Comparison of ENCODE assay signal across 8 cellular contexts in genomic region chr1:153509729-153510354, GRCh38. TPM values are rescaled to one million over a fixed set of nuclear protein-coding genes. Genes with fewer than 3 reads are reported as not detected.
DNase-seq lines count a peak whose midpoint lies in the region; ATAC-seq and TF ChIP-seq lines count a peak whose summit lies in the region.

No MANE protein-coding gene starts in this region.

- H3K36me3 ChIP-seq in esophagus squamous epithelium = no peaks in the 10 kb centered on the region

- H3K27ac ChIP-seq in esophagus squamous epithelium = no peak overlapping the region

- DNase-seq in cardiac septum (ENCODE audit: low spot score) = peak; percentile 80
- DNase-seq in left ventricle myocardium superior = no peak
- DNase-seq in NOMO-1 treated with DMSO at 0.1 percent for 48 hours (lab: John Stamatoyannopoulos, UW; ENCODE audit: unreplicated experiment) = peak; percentile 61
- peak; percentile 86 for DNase-seq in activated CD8-positive, alpha-beta memory T cell treated with anti-CD3 and anti-CD28 coated beads for 24 hours
- DNase-seq in esophagus squamous epithelium (lab: John Stamatoyannopoulos, UW) = no peak
- DNase-seq in stimulated activated CD4-positive, alpha-beta T cell treated with anti-CD3 and anti-CD28 coated beads, Interleukin-12 subunit alpha, Interleukin-12 subunit beta, amount 100 ng/mL, for 4 hours = peak; percentile 66

- 22 to 48% methylated on average over 4 of the region's 4 CpGs for WGBS in esophagus squamous epithelium, 2 donors

- ATAC-seq in left ventricle myocardium superior (no peak), GM19467 (IDR thresholded peaks at IDR 0.05; ENCODE audit: unreplicated experiment) (no peak), GM18520 (IDR thresholded peaks at IDR 0.05; ENCODE audit: unreplicated experiment) (no peak)

- H3K27me3 ChIP-seq in esophagus squamous epithelium = no peaks in the 10 kb centered on the region

- H3K4me1 ChIP-seq in esophagus squamous epithelium = peaks cover 19 to 52% (median 23%) of the 10 kb centered on the region in 3 donors

- TF ChIP-seq POLR2A in esophagus squamous epithelium (IDR thresholded peaks at IDR 0.05) = no peak

- H3K9me3 ChIP-seq in esophagus squamous epithelium = no peaks in the 10 kb centered on the region

- intact Hi-C loops in cardiac septum (cut with DNase I) (loop anchor here (5.0 kb wide), 3 partner anchors 107 to 162 kb away; partner anchors contain the start of genes CHTOP, ILF2 and S100A14), left ventricle myocardium superior (cut with micrococcal nuclease) (no loop called here), esophagus squamous epithelium (cut with DNase I) (loop anchor here (10.0 kb wide), 1 partner anchor 55 kb away; the partner anchor contains the start of gene S100A2)

- peak; percentile 66 to 88 (median 70) for TF ChIP-seq CTCF in esophagus squamous epithelium (IDR thresholded peaks at IDR 0.05)

- no peak overlapping the region for H3K4me3 ChIP-seq in esophagus squamous epithelium

RNA-seq across cellular contexts. Expression of gene S100A6, which starts 25.9 kb away (rescaled TPM):
- total RNA-seq in cardiac septum (418 TPM), left ventricle myocardium superior (201 TPM), esophagus squamous epithelium (100 to 1,000 TPM; 270 to 943 (median 394) TPM)

RNA-seq across cellular contexts. Expression of gene S100A5, which starts 30.9 kb away (rescaled TPM):
- total RNA-seq in cardiac septum (not detected), left ventricle myocardium superior (not detected), esophagus squamous epithelium (not detected)

RNA-seq across cellular contexts. Expression of gene S100A4, which starts 35.8 kb away (rescaled TPM):
- total RNA-seq in cardiac septum = 107 TPM
- total RNA-seq in left ventricle myocardium superior = 114 TPM
- 100 to 1,000 TPM in 2 of 4 donors, 10 to 100 TPM in 2; 58.6 to 205 (median 122) TPM for total RNA-seq in esophagus squamous epithelium

RNA-seq across cellular contexts. Expression of gene S100A3, which starts 39.2 kb away (rescaled TPM):
- total RNA-seq in cardiac septum = 1.3 TPM
- total RNA-seq in left ventricle myocardium superior = 0.79 TPM
- 10 to 100 TPM in 1 of 4 donors, 1 to 10 TPM in 3; 1.2 to 16.5 (median 9.2) TPM for total RNA-seq in esophagus squamous epithelium

RNA-seq across cellular contexts. Expression of gene S100A7, which starts 49.4 kb away (rescaled TPM):
- total RNA-seq in cardiac septum = not detected
- not detected for total RNA-seq in left ventricle myocardium superior
- 1,000 to 10,000 TPM in 2 of 4 donors, 100 to 1,000 TPM in 1, 1 to 10 TPM in 1; 8.8 to 9,163 (median 3,171) TPM for total RNA-seq in esophagus squamous epithelium

Comparison
In these comparisons a context has a peak if more than half of its experiments do, and no peak if none do; other contexts are left out.
1. DNase-seq: peak in cardiac septum (single experiment), NOMO-1 treated with DMSO at 0.1 percent for 48 hours (single experiment), activated CD8-positive, alpha-beta memory T cell treated with anti-CD3 and anti-CD28 coated beads for 24 hours (single experiment) and stimulated activated CD4-positive, alpha-beta T cell treated with anti-CD3 and anti-CD28 coated beads, Interleukin-12 subunit alpha, Interleukin-12 subunit beta, amount 100 ng/mL, for 4 hours (single experiment); none in left ventricle myocardium superior (single experiment) and esophagus squamous epithelium (single experiment).